In the genomic region with DNA sequence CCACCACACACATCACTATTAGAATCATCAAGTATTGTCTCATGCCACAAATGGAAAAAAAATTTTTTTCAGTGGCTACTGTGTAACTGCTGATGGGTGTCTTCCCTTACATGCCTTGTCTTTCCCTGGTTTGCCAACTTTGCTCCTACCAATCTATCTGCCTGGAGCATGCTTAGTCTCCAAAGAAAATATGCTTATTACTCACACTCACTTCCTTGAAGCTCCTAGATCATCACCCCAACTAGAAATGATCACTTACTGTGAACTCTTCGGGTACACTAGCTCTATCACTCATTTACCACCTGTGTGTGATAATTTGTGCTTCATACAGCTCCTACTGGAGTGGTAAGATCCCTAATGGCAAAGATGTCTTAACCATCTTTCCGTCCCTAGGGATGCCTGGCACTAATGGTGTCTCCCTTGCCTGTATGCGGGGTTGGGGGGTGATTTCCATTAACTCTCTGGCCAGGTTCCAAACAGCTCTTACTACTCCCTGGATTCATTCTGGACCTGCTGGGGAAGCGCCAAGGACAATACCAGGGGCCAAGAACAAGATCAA, we compare ENCODE assay signal across 8 cellular contexts. TPM values are rescaled to one million over a fixed set of nuclear protein-coding genes. Genes with fewer than 3 reads are reported as not detected.
DNase-seq lines count a peak whose midpoint lies in the region; ATAC-seq lines count a peak whose summit lies in the region.

No MANE protein-coding gene starts in this region.

- H3K9me3 ChIP-seq in iPS-18a (ENCODE audit: control insufficient read depth, low read depth, low read length), result no peaks in the 10 kb centered on the region

- H3K36me3 ChIP-seq in iPS-18a (ENCODE audit: control insufficient read depth, low read depth, low read length), result peaks cover 3% of the 10 kb centered on the region

- DNase-seq in GM03348 (ENCODE audit: low spot score), result peak; percentile 25
- no peak for DNase-seq in effector CD8-positive, alpha-beta T cell (lab: John Stamatoyannopoulos, UW)
- no peak for DNase-seq in GF-D8 (lab: John Stamatoyannopoulos, UW)

- peak overlapping the region; percentile 85 for H3K27ac Mint-ChIP-seq in activated T-helper 17 cell treated with anti-CD3 and anti-CD28 coated beads, Interleukin-2, amount 50 U/mL, for 72 hours
- peak overlapping the region; percentile 74 for H3K27ac Mint-ChIP-seq in stimulated activated memory B cell treated with anti-CD40 and anti-IgM and Interleukin-4, amounts not matched to agents 10 μg/mL and 1 μg/mL and 100 μg/mL, for 72 hours

- H3K9me3 Mint-ChIP-seq in activated T-helper 17 cell treated with anti-CD3 and anti-CD28 coated beads, Interleukin-2, amount 50 U/mL, for 72 hours, result no peaks in the 10 kb centered on the region
- no peaks in the 10 kb centered on the region for H3K9me3 Mint-ChIP-seq in stimulated activated memory B cell treated with anti-CD40 and anti-IgM and Interleukin-4, amounts not matched to agents 10 μg/mL and 1 μg/mL and 100 μg/mL, for 72 hours

- H3K27me3 ChIP-seq in iPS-18a (ENCODE audit: control insufficient read depth, insufficient read depth, low read length), result no peaks in the 10 kb centered on the region

- ATAC-seq in HG03521 (IDR thresholded peaks at IDR 0.05; ENCODE audit: unreplicated experiment) (peak; percentile 10), GM21717 (IDR thresholded peaks at IDR 0.05; ENCODE audit: unreplicated experiment) (no peak)
- ATAC-seq in activated T-helper 17 cell treated with anti-CD3 and anti-CD28 coated beads, Interleukin-2, amount 50 U/mL, for 72 hours (replicated peaks), result peak; percentile 2
- ATAC-seq in stimulated activated memory B cell treated with anti-CD40 and anti-IgM and Interleukin-4, amounts not matched to agents 10 μg/mL and 1 μg/mL and 100 μg/mL, for 72 hours, result no peak

- H3K36me3 Mint-ChIP-seq in activated T-helper 17 cell treated with anti-CD3 and anti-CD28 coated beads, Interleukin-2, amount 50 U/mL, for 72 hours (ENCODE audit: low read depth), result peaks cover 27% of the 10 kb centered on the region
- peaks cover 10% of the 10 kb centered on the region for H3K36me3 Mint-ChIP-seq in stimulated activated memory B cell treated with anti-CD40 and anti-IgM and Interleukin-4, amounts not matched to agents 10 μg/mL and 1 μg/mL and 100 μg/mL, for 72 hours

- H3K4me1 Mint-ChIP-seq in activated T-helper 17 cell treated with anti-CD3 and anti-CD28 coated beads, Interleukin-2, amount 50 U/mL, for 72 hours, result peaks cover 33% of the 10 kb centered on the region
- H3K4me1 Mint-ChIP-seq in stimulated activated memory B cell treated with anti-CD40 and anti-IgM and Interleukin-4, amounts not matched to agents 10 μg/mL and 1 μg/mL and 100 μg/mL, for 72 hours, result peaks cover 51% of the 10 kb centered on the region

- H3K9ac ChIP-seq in iPS-18a (ENCODE audit: low read length), result peak overlapping the region; percentile 65

- no peaks in the 10 kb centered on the region for H3K27me3 Mint-ChIP-seq in activated T-helper 17 cell treated with anti-CD3 and anti-CD28 coated beads, Interleukin-2, amount 50 U/mL, for 72 hours
- H3K27me3 Mint-ChIP-seq in stimulated activated memory B cell treated with anti-CD40 and anti-IgM and Interleukin-4, amounts not matched to agents 10 μg/mL and 1 μg/mL and 100 μg/mL, for 72 hours, result no peaks in the 10 kb centered on the region

- peak overlapping the region; percentile 96 for H3K4me3 Mint-ChIP-seq in activated T-helper 17 cell treated with anti-CD3 and anti-CD28 coated beads, Interleukin-2, amount 50 U/mL, for 72 hours
- H3K4me3 Mint-ChIP-seq in stimulated activated memory B cell treated with anti-CD40 and anti-IgM and Interleukin-4, amounts not matched to agents 10 μg/mL and 1 μg/mL and 100 μg/mL, for 72 hours, result peak overlapping the region; percentile 84

- no peak overlapping the region for H3K27ac ChIP-seq in iPS-18a (ENCODE audit: low read length)

- H3K4me3 ChIP-seq in iPS-18a (ENCODE audit: low read length), result peak overlapping the region; percentile 91

- H3K4me1 ChIP-seq in iPS-18a (ENCODE audit: control insufficient read depth, low read depth, low read length), result peaks cover 3% of the 10 kb centered on the region

RNA-seq across cellular contexts. Expression of gene VPS33B, which starts 0.8 kb away (rescaled TPM):
- 10 to 100 TPM; 21.4 to 23.4 TPM for total RNA-seq in activated T-helper 17 cell treated with anti-CD3 and anti-CD28 coated beads, Interleukin-2, amount 50 U/mL, for 72 hours

RNA-seq across cellular contexts. Expression of gene PRC1, which starts 27.3 kb away (rescaled TPM):
- 100 to 1,000 TPM; 133 to 158 TPM for total RNA-seq in activated T-helper 17 cell treated with anti-CD3 and anti-CD28 coated beads, Interleukin-2, amount 50 U/mL, for 72 hours

Comparison
In these comparisons a context has a peak if more than half of its experiments do, and no peak if none do; other contexts are left out.
1. ATAC-seq: peak in HG03521 (single experiment) and activated T-helper 17 cell treated with anti-CD3 and anti-CD28 coated beads, Interleukin-2, amount 50 U/mL, for 72 hours (single experiment); none in stimulated activated memory B cell treated with anti-CD40 and anti-IgM and Interleukin-4, amounts not matched to agents 10 μg/mL and 1 μg/mL and 100 μg/mL, for 72 hours (single experiment) and GM21717 (single experiment).